ENCODE assay signal across 9 cellular contexts in genomic region chr19:4638330-4638729, GRCh38. TPM values are rescaled to one million over a fixed set of nuclear protein-coding genes. Genes with fewer than 3 reads are reported as not detected.
DNase-seq lines count a peak whose midpoint lies in the region; ATAC-seq and TF ChIP-seq lines count a peak whose summit lies in the region.
"Had no signal": no experiment of that assay in that cellular context is flagged by ENCODE, and none has a peak within 500 bp of the region (broad histone marks: within the 10 kb centered on the region; RNA-seq: fewer than 3 reads in every experiment).

No MANE protein-coding gene starts in this region.

- peak; percentile 94 to 95 for DNase-seq in dermis microvascular lymphatic vessel endothelial cell (ENCODE audit: low read depth in 2 of 2)
- no peak for DNase-seq in naive thymus-derived CD8-positive, alpha-beta T cell
- no peak for DNase-seq in stimulated activated CD4-positive, alpha-beta T cell treated with anti-CD3 and anti-CD28 coated beads, Interleukin-4, amount 100 ng/mL, for 24 hours
- no peak for DNase-seq in C1 segment of cervical spinal cord (lab: John Stamatoyannopoulos, UW)
- DNase-seq in posterior cingulate gyrus = no peak
- DNase-seq: stimulated activated CD4-positive, alpha-beta T cell treated with anti-CD3 and anti-CD28 coated beads, Interleukin-1b, Interleukin-23, amount 100 ng/mL, for 48 hours had no signal

- no peaks in the 10 kb centered on the region for H3K9me3 ChIP-seq in BLaER1 treated with 17β-estradiol and CSF1 and Interleukin-3, amounts not matched to agents 10 nM and 100 nM (replicated peaks in 1 of 11)
- H3K9me3 ChIP-seq in OCI-LY1 (ENCODE audit: low read length) = no peaks in the 10 kb centered on the region

- intact Hi-C loops in posterior cingulate gyrus (cut with DNase I) = loop anchor here (5.0 kb wide), 1 partner anchor 81 kb away; the partner anchor contains the start of gene SEMA6B

- H3K9me3 Mint-ChIP-seq in naive thymus-derived CD8-positive, alpha-beta T cell = no peaks in the 10 kb centered on the region

- H3K4me1 ChIP-seq in BLaER1 treated with 17β-estradiol and CSF1 and Interleukin-3, amounts not matched to agents 10 nM and 100 nM = peaks cover 53 to 80% (median 75%) of the 10 kb centered on the region in 10 experiments
- H3K4me1 ChIP-seq in OCI-LY1 (ENCODE audit: insufficient read depth, low read length, severe bottlenecking) = peaks cover 43% of the 10 kb centered on the region

- peaks cover 0 to 2% (median 0%) of the 10 kb centered on the region in 3 donors for H3K36me3 Mint-ChIP-seq in naive thymus-derived CD8-positive, alpha-beta T cell

- peaks cover 20 to 49% (median 42%) of the 10 kb centered on the region in 4 donors for H3K4me1 Mint-ChIP-seq in naive thymus-derived CD8-positive, alpha-beta T cell

- no peaks in the 10 kb centered on the region for H3F3A ChIP-seq in OCI-LY1 (ENCODE audit: insufficient read depth, low read length)

- no peak for TF ChIP-seq CTCF in OCI-LY1 (IDR thresholded peaks at IDR 0.05; ENCODE audit: low read length)

- H3K27ac Mint-ChIP-seq in naive thymus-derived CD8-positive, alpha-beta T cell = peak overlapping the region; percentile 92 to 100 (median 98)

- H3K4me3 ChIP-seq in BLaER1 treated with 17β-estradiol and CSF1 and Interleukin-3, amounts not matched to agents 10 nM and 100 nM = peak overlapping the region in 7 of 10 experiments; percentile 1 to 42 (median 36); a peak in 9 of 20 replicates
- H3K4me3 ChIP-seq in OCI-LY1 (ENCODE audit: low read depth, low read length, poor library complexity, severe bottlenecking) = peak overlapping the region; percentile 49

- H2AFZ ChIP-seq in OCI-LY1 (ENCODE audit: low read length) = no peak overlapping the region

- H3K9ac ChIP-seq in BLaER1 treated with 17β-estradiol and CSF1 and Interleukin-3, amounts not matched to agents 10 nM and 100 nM = peak overlapping the region; percentile 57 to 78 (median 74)
- peak overlapping the region; percentile 66; the same call in 1 of the 2 replicates for H3K9ac ChIP-seq in OCI-LY1 (ENCODE audit: low read length)

- peaks cover 0 to under 1% (median 0%) of the 10 kb centered on the region in 5 donors for H3K27me3 Mint-ChIP-seq in naive thymus-derived CD8-positive, alpha-beta T cell

- H3K27me3 ChIP-seq in BLaER1 treated with 17β-estradiol and CSF1 and Interleukin-3, amounts not matched to agents 10 nM and 100 nM = no peaks in the 10 kb centered on the region
- H3K27me3 ChIP-seq in OCI-LY1 (ENCODE audit: insufficient read depth, low read length) = no peaks in the 10 kb centered on the region

- H4K20me1 ChIP-seq in BLaER1 treated with 17β-estradiol and CSF1 and Interleukin-3, amounts not matched to agents 10 nM and 100 nM = peaks cover 0 to 15% (median 0%) of the 10 kb centered on the region in 11 experiments; a peak in 7 of 22 replicates
- H4K20me1 ChIP-seq in OCI-LY1 (ENCODE audit: insufficient read depth, low read length) = no peaks in the 10 kb centered on the region

- peak overlapping the region; percentile 72 to 87 (median 82) for H3K27ac ChIP-seq in BLaER1 treated with 17β-estradiol and CSF1 and Interleukin-3, amounts not matched to agents 10 nM and 100 nM
- H3K27ac ChIP-seq in OCI-LY1 (ENCODE audit: low read depth, low read length, poor library complexity, severe bottlenecking) = peak overlapping the region; percentile 86

- no peaks in the 10 kb centered on the region for H3K9me2 ChIP-seq in OCI-LY1 (ENCODE audit: low read depth, low read length)

- POLR2A ChIA-PET in naive thymus-derived CD8-positive, alpha-beta T cell (lab: Charles Lee) = interaction anchor here (0.6 to 3.2 kb wide), 3 partner anchors 23 to 69 kb away, joined by 3 to 8 read pairs (median 4); no protein-coding TSS in a partner anchor

- no peak for ATAC-seq in naive thymus-derived CD8-positive, alpha-beta T cell
- no peak for ATAC-seq in GM18909 (IDR thresholded peaks at IDR 0.05; ENCODE audit: poor library complexity, unreplicated experiment)

- H3K79me2 ChIP-seq in OCI-LY1 (ENCODE audit: insufficient read depth, low read length) = no peaks in the 10 kb centered on the region

- H3K4me2 ChIP-seq in BLaER1 treated with 17β-estradiol and CSF1 and Interleukin-3, amounts not matched to agents 10 nM and 100 nM = peak overlapping the region; percentile 68 to 94 (median 87)
- peak overlapping the region; percentile 74 for H3K4me2 ChIP-seq in OCI-LY1 (ENCODE audit: low read length)

- peak overlapping the region in 8 of 10 donors; percentile 22 to 98 (median 87) for H3K4me3 Mint-ChIP-seq in naive thymus-derived CD8-positive, alpha-beta T cell

- peaks cover 0 to 5% (median 0%) of the 10 kb centered on the region in 11 experiments; a peak in 2 of 22 replicates for H3K36me3 ChIP-seq in BLaER1 treated with 17β-estradiol and CSF1 and Interleukin-3, amounts not matched to agents 10 nM and 100 nM
- no peaks in the 10 kb centered on the region for H3K36me3 ChIP-seq in OCI-LY1 (ENCODE audit: insufficient read depth, low read length)

RNA-seq across cellular contexts. Expression of gene TNFAIP8L1, which starts 1.0 kb away (rescaled TPM):
- 68.8 and 83.8 TPM in 2 replicates for total RNA-seq in dermis microvascular lymphatic vessel endothelial cell
- 10 to 100 TPM; 19.1 to 20.7 TPM for total RNA-seq in naive thymus-derived CD8-positive, alpha-beta T cell
- polyA plus RNA-seq in naive thymus-derived CD8-positive, alpha-beta T cell = 10 to 100 TPM in 2 of 3 donors, 1 to 10 TPM in 1; 5.6 to 16.5 (median 10.3) TPM

RNA-seq across cellular contexts. Expression of gene MYDGF, which starts 31.8 kb away (rescaled TPM):
- 148 and 176 TPM in 2 replicates for total RNA-seq in dermis microvascular lymphatic vessel endothelial cell
- 10 to 100 TPM; 24.9 to 25.8 TPM for total RNA-seq in naive thymus-derived CD8-positive, alpha-beta T cell
- polyA plus RNA-seq in naive thymus-derived CD8-positive, alpha-beta T cell = 100 to 1,000 TPM; 103 to 114 (median 114) TPM

Comparison
In these comparisons a context has a peak if more than half of its experiments do, and no peak if none do; other contexts are left out.
1. DNase-seq: peak in dermis microvascular lymphatic vessel endothelial cell (2 of 2); none in naive thymus-derived CD8-positive, alpha-beta T cell (0 of 10), stimulated activated CD4-positive, alpha-beta T cell treated with anti-CD3 and anti-CD28 coated beads, Interleukin-4, amount 100 ng/mL, for 24 hours (single experiment), C1 segment of cervical spinal cord (0 of 14) and posterior cingulate gyrus (0 of 10).